ENCODE assay signal across 9 cellular contexts in genomic region chr7:127514499-127514898, GRCh38.
DNase-seq lines count a peak whose midpoint lies in the region; ATAC-seq and TF ChIP-seq lines count a peak whose summit lies in the region.
"Had no signal": no experiment of that assay in that cellular context is flagged by ENCODE, and none has a peak within 500 bp of the region (broad histone marks: within the 10 kb centered on the region; RNA-seq: fewer than 3 reads in every experiment).

No MANE protein-coding gene starts in this region.

- no peak overlapping the region for H3K27ac ChIP-seq in brain microvascular endothelial cell
- no peak overlapping the region for H3K27ac ChIP-seq in right lobe of liver

- H3K4me1 Mint-ChIP-seq in activated T-cell treated with anti-CD3 and anti-CD28 coated beads, Interleukin-2, amount 50 U/mL, for 24 hours (ENCODE audit: low read depth): no peaks in the 10 kb centered on the region

- H3K4me3 Mint-ChIP-seq in activated T-cell treated with anti-CD3 and anti-CD28 coated beads, Interleukin-2, amount 50 U/mL, for 24 hours: no peak overlapping the region
- H3K4me3 Mint-ChIP-seq: dendritic cell treated with granulocyte-macrophage colony-stimulating factor and Interleukin-4, amounts not matched to agents 40 ng/mL and 50 ng/mL, for 4 days had no signal

- no peak overlapping the region for H3K27ac Mint-ChIP-seq in activated T-cell treated with anti-CD3 and anti-CD28 coated beads, Interleukin-2, amount 50 U/mL, for 24 hours
- H3K27ac Mint-ChIP-seq: dendritic cell treated with granulocyte-macrophage colony-stimulating factor and Interleukin-4, amounts not matched to agents 40 ng/mL and 50 ng/mL, for 4 days had no signal

- no peaks in the 10 kb centered on the region for H3K9me3 ChIP-seq in right lobe of liver

- DNase-seq in Ammon's horn (ENCODE audit: low spot score) (peak; percentile 75), NCI-H2171 (lab: John Stamatoyannopoulos, UW) (peak; percentile 20), brain microvascular endothelial cell (peak; percentile 43), right lobe of liver (no peak)
- DNase-seq in activated T-cell treated with anti-CD3 and anti-CD28 coated beads, Interleukin-2, amount 50 U/mL, for 24 hours: no peak

- H3K4me3 ChIP-seq in brain microvascular endothelial cell (ENCODE audit: low read depth, low read length) (no peak overlapping the region), right lobe of liver (no peak overlapping the region)

- H3K27me3 Mint-ChIP-seq in activated T-cell treated with anti-CD3 and anti-CD28 coated beads, Interleukin-2, amount 50 U/mL, for 24 hours: peaks cover 9% of the 10 kb centered on the region

- no peaks in the 10 kb centered on the region for H3K36me3 Mint-ChIP-seq in activated T-cell treated with anti-CD3 and anti-CD28 coated beads, Interleukin-2, amount 50 U/mL, for 24 hours (ENCODE audit: low read depth)

- no peaks in the 10 kb centered on the region for H3K4me1 ChIP-seq in right lobe of liver

- TF ChIP-seq CTCF in brain microvascular endothelial cell (IDR thresholded peaks at IDR 0.05; ENCODE audit: low read depth, low read length, missing control alignments): peak; percentile 46
- peak; percentile 27 to 40 (median 36) for TF ChIP-seq CTCF in right lobe of liver (IDR thresholded peaks at IDR 0.05)

- H3K27me3 ChIP-seq in brain microvascular endothelial cell (replicated peaks): no peaks in the 10 kb centered on the region
- H3K27me3 ChIP-seq in right lobe of liver: no peaks in the 10 kb centered on the region

- TF ChIP-seq POLR2A in right lobe of liver (IDR thresholded peaks at IDR 0.05): no peak

- intact Hi-C loops in right lobe of liver (cut with DNase I): no loop called here

- ATAC-seq in GM21390 (IDR thresholded peaks at IDR 0.05; ENCODE audit: unreplicated experiment): peak; percentile 51
- ATAC-seq in right lobe of liver: peak; percentile 62 to 79 (median 73)
- no peak for ATAC-seq in HG02938 (IDR thresholded peaks at IDR 0.05; ENCODE audit: unreplicated experiment)
- no peak for ATAC-seq in GM18502 (IDR thresholded peaks at IDR 0.05; ENCODE audit: poor library complexity, unreplicated experiment)

- H3K36me3 ChIP-seq in brain microvascular endothelial cell (replicated peaks): no peaks in the 10 kb centered on the region
- H3K36me3 ChIP-seq in right lobe of liver: no peaks in the 10 kb centered on the region

- in situ Hi-C loops in brain microvascular endothelial cell (cut with HindIII; ENCODE audit: low pct_ligation_motif_present, low sequenced_read_pairs): no loop called here

- no peaks in the 10 kb centered on the region for H3K9me3 Mint-ChIP-seq in activated T-cell treated with anti-CD3 and anti-CD28 coated beads, Interleukin-2, amount 50 U/mL, for 24 hours
- H3K9me3 Mint-ChIP-seq: dendritic cell treated with granulocyte-macrophage colony-stimulating factor and Interleukin-4, amounts not matched to agents 40 ng/mL and 50 ng/mL, for 4 days had no signal

Comparison
In these comparisons a context has a peak if more than half of its experiments do, and no peak if none do; other contexts are left out.
1. DNase-seq: peak in Ammon's horn (single experiment), NCI-H2171 (single experiment) and brain microvascular endothelial cell (single experiment); none in right lobe of liver (0 of 3) and activated T-cell treated with anti-CD3 and anti-CD28 coated beads, Interleukin-2, amount 50 U/mL, for 24 hours (single experiment).
2. ATAC-seq: peak in GM21390 (single experiment) and right lobe of liver (4 of 4); none in HG02938 (single experiment) and GM18502 (single experiment).